In the genomic region with DNA sequence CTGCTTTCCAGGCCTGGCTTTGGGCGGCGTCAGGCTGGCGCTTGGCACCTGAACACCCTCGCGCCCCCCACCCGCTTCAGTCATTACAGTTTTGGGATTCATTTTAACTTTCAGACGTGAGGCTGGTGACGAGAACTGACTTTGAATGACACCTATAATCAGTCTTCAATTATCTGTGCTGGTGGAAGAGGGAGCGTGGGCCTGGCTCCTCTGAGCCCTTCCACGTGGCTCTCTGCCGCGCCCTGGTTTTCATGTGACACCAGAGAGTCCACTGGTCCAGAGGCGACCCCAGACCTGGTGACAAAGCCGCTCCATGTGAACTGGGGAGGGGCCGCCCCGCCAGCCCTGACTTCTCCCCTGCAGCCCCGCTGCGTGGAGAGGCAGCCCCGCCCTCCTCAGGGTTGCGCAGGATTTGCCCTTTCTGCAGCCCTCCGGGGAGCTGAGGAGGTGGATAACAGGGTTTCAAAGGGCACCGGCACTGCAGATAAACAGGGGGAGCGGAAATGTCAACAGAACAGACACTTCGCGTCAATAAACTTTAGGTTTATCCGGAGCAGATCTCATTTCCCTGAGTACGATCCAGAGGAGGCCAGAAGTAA, we compare ENCODE assay signal across 1 cellular context.
TF ChIP-seq lines count a peak whose summit lies in the region.

No MANE protein-coding gene starts in this region.

TF ChIP-seq in HepG2, 621 proteins besides CTCF, POLR2A, EP300 and RAD21 (continued from another document and continues in another):
- TF ChIP-seq ZNF275 (CRISPR knock-in tag; IDR thresholded peaks at IDR 0.05; ENCODE audit: borderline replicate concordance) (no peak), GPN1 (CRISPR knock-in tag; IDR thresholded peaks at IDR 0.05; ENCODE audit: borderline replicate concordance) (no peak), AGO1 (IDR thresholded peaks at IDR 0.05; ENCODE audit: low read depth, low read length, poor library complexity, severe bottlenecking) (no peak), YY1 (IDR thresholded peaks at IDR 0.05; ENCODE audit: insufficient read depth, insufficient replicate concordance, low read depth, low read length) (no peak), ZNF709 (CRISPR knock-in tag; IDR thresholded peaks at IDR 0.05) (no peak), HNRNPUL1 (IDR thresholded peaks at IDR 0.05; ENCODE audit: low read depth, low read length) (no peak), ZNF576 (CRISPR knock-in tag; IDR thresholded peaks at IDR 0.05) (no peak), ZNF615 (CRISPR knock-in tag; IDR thresholded peaks at IDR 0.05; ENCODE audit: borderline replicate concordance) (no peak), ZNF24 (IDR thresholded peaks at IDR 0.05) (no peak), MTA3 (CRISPR knock-in tag; IDR thresholded peaks at IDR 0.05) (no peak), HOXD1 (CRISPR knock-in tag; IDR thresholded peaks at IDR 0.05) (no peak), RFXANK (CRISPR knock-in tag; IDR thresholded peaks at IDR 0.05) (no peak), ZNF530 (CRISPR knock-in tag; IDR thresholded peaks at IDR 0.05; ENCODE audit: low read depth) (no peak), KDM6A (CRISPR knock-in tag; IDR thresholded peaks at IDR 0.05; ENCODE audit: low read depth) (no peak), SIN3B (IDR thresholded peaks at IDR 0.05; ENCODE audit: low read length) (no peak), ZNF263 (CRISPR knock-in tag; IDR thresholded peaks at IDR 0.05) (no peak), NCOA5 (CRISPR knock-in tag; IDR thresholded peaks at IDR 0.05) (no peak), GFI1 (CRISPR knock-in tag; IDR thresholded peaks at IDR 0.05; ENCODE audit: borderline replicate concordance) (0 out of 2 replicates have a peak, but pooled peaks have one; percentile 31), ZNF775 (CRISPR knock-in tag; IDR thresholded peaks at IDR 0.05; ENCODE audit: borderline replicate concordance) (no peak), SIN3A (IDR thresholded peaks at IDR 0.05; ENCODE audit: borderline replicate concordance, low read depth, low read length) (no peak), ZNF543 (CRISPR knock-in tag; IDR thresholded peaks at IDR 0.05) (no peak), FOSL1 (CRISPR knock-in tag; IDR thresholded peaks at IDR 0.05; ENCODE audit: borderline replicate concordance) (no peak), ZNF460 (CRISPR knock-in tag; IDR thresholded peaks at IDR 0.05; ENCODE audit: borderline replicate concordance) (no peak), ZNF607 (CRISPR knock-in tag; IDR thresholded peaks at IDR 0.05; ENCODE audit: borderline replicate concordance) (no peak), SKIL (CRISPR knock-in tag; IDR thresholded peaks at IDR 0.05; ENCODE audit: borderline replicate concordance) (no peak), TBX2 (CRISPR knock-in tag; IDR thresholded peaks at IDR 0.05; ENCODE audit: borderline replicate concordance) (no peak; the same call in 1 of the 2 replicates), YEATS4 (CRISPR knock-in tag; IDR thresholded peaks at IDR 0.05; ENCODE audit: borderline replicate concordance) (peak; percentile 55; the same call in 1 of the 2 replicates), MXI1 (IDR thresholded peaks at IDR 0.05; ENCODE audit: borderline replicate concordance, low read depth, low read length) (no peak), KDM3A (CRISPR knock-in tag; IDR thresholded peaks at IDR 0.05; ENCODE audit: low read depth) (no peak; the same call in 1 of the 2 replicates), CSRNP2 (CRISPR knock-in tag; conservative IDR thresholded peaks at IDR 0.05; ENCODE audit: low read depth) (no peak), ASH2L (IDR thresholded peaks at IDR 0.05; ENCODE audit: insufficient read length, low read depth, low read length) (no peak), NFE2L1 (CRISPR knock-in tag; IDR thresholded peaks at IDR 0.05; ENCODE audit: borderline replicate concordance) (no peak), ZFP82 (CRISPR knock-in tag; IDR thresholded peaks at IDR 0.05; ENCODE audit: borderline replicate concordance) (no peak), ZBTB14 (CRISPR knock-in tag; IDR thresholded peaks at IDR 0.05) (no peak), ELF4 (CRISPR knock-in tag; IDR thresholded peaks at IDR 0.05; ENCODE audit: borderline replicate concordance) (no peak), JDP2 (CRISPR knock-in tag; IDR thresholded peaks at IDR 0.05; ENCODE audit: borderline replicate concordance) (no peak), MZF1 (CRISPR knock-in tag; IDR thresholded peaks at IDR 0.05; ENCODE audit: borderline replicate concordance) (no peak), FOXA1 (IDR thresholded peaks at IDR 0.05) (no peak), FOXA1 (CRISPR knock-in tag; IDR thresholded peaks at IDR 0.05) (peak; percentile 64), ZNF605 (CRISPR knock-in tag; IDR thresholded peaks at IDR 0.05) (no peak), MEIS2 (CRISPR knock-in tag; IDR thresholded peaks at IDR 0.05) (no peak), U2AF2 (IDR thresholded peaks at IDR 0.05; ENCODE audit: low read depth, low read length) (no peak)
- TF ChIP-seq, protein P1, sequence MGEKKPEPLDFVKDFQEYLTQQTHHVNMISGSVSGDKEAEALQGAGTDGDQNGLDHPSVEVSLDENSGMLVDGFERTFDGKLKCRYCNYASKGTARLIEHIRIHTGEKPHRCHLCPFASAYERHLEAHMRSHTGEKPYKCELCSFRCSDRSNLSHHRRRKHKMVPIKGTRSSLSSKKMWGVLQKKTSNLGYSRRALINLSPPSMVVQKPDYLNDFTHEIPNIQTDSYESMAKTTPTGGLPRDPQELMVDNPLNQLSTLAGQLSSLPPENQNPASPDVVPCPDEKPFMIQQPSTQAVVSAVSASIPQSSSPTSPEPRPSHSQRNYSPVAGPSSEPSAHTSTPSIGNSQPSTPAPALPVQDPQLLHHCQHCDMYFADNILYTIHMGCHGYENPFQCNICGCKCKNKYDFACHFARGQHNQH (CRISPR knock-in tag; IDR thresholded peaks at IDR 0.05): no peak
- TF ChIP-seq, protein P2, sequence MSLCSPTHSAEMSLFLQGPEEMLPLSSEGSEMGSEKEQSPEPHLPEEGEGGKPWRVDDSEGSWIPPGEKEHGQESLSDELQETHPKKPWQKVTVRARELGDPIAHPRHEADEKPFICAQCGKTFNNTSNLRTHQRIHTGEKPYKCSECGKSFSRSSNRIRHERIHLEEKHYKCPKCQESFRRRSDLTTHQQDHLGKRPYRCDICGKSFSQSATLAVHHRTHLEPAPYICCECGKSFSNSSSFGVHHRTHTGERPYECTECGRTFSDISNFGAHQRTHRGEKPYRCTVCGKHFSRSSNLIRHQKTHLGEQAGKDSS (CRISPR knock-in tag; IDR thresholded peaks at IDR 0.05; ENCODE audit: borderline replicate concordance, low read depth): no peak
- TF ChIP-seq, protein P3, sequence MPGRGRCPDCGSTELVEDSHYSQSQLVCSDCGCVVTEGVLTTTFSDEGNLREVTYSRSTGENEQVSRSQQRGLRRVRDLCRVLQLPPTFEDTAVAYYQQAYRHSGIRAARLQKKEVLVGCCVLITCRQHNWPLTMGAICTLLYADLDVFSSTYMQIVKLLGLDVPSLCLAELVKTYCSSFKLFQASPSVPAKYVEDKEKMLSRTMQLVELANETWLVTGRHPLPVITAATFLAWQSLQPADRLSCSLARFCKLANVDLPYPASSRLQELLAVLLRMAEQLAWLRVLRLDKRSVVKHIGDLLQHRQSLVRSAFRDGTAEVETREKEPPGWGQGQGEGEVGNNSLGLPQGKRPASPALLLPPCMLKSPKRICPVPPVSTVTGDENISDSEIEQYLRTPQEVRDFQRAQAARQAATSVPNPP (CRISPR knock-in tag; IDR thresholded peaks at IDR 0.05): no peak
- TF ChIP-seq, protein P4, sequence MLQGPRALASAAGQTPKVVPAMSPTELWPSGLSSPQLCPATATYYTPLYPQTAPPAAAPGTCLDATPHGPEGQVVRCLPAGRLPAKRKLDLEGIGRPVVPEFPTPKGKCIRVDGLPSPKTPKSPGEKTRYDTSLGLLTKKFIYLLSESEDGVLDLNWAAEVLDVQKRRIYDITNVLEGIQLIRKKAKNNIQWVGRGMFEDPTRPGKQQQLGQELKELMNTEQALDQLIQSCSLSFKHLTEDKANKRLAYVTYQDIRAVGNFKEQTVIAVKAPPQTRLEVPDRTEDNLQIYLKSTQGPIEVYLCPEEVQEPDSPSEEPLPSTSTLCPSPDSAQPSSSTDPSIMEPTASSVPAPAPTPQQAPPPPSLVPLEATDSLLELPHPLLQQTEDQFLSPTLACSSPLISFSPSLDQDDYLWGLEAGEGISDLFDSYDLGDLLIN (CRISPR knock-in tag; IDR thresholded peaks at IDR 0.05; ENCODE audit: borderline replicate concordance): no peak
- TF ChIP-seq, protein P5, sequence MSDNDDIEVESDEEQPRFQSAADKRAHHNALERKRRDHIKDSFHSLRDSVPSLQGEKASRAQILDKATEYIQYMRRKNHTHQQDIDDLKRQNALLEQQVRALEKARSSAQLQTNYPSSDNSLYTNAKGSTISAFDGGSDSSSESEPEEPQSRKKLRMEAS (IDR thresholded peaks at IDR 0.05): peak; percentile 49
- TF ChIP-seq, protein P6, sequence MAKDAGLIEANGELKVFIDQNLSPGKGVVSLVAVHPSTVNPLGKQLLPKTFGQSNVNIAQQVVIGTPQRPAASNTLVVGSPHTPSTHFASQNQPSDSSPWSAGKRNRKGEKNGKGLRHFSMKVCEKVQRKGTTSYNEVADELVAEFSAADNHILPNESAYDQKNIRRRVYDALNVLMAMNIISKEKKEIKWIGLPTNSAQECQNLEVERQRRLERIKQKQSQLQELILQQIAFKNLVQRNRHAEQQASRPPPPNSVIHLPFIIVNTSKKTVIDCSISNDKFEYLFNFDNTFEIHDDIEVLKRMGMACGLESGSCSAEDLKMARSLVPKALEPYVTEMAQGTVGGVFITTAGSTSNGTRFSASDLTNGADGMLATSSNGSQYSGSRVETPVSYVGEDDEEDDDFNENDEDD (CRISPR knock-in tag; IDR thresholded peaks at IDR 0.05; ENCODE audit: borderline replicate concordance): peak; percentile 14
